1 cellular context compared by ENCODE assay signal in the genomic region with DNA sequence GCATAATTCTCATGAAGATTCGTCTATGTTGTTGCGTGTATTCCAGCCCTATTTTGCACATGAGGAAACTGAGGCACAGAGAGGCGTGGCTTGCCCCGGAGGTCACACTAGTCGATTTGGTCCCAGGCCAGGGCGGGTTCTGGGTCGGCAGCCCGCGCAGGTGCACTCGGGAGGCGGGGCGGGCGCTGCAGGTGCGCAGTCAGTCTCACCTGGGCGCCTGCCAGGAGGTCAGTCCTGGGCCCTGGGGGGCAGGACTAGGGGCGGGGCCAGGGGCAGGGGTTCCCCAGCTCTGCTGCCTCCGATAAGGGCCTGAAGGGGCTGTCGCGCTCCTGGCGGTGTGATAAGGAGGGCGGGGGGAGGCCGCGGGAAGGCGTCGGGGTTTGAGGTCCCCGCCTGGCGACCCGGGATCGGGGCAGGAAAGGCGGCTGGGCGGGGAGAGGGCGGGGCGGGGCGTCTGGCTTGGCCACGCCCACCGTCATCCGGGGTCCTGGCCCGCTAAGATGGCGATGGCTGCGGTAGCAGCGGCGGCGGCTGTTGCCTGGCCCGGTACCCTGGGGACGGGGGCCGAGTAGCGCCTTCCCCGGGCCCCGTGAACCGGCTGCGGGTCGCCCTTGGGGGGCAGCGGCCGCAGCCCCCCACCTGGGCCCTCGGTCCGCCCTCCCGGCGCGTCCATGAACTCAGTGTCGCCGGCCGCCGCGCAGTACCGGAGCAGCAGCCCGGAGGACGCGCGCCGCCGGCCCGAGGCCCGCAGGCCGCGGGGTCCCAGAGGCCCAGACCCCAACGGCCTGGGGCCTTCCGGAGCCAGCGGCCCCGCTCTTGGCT.
TF ChIP-seq lines count a peak whose summit lies in the region.

ATG4D (plus strand) TSS at position 485 of the 822 bp plus-strand sequence; CDS start at position 672, 187 bp downstream.

TF ChIP-seq in HepG2, 621 proteins besides CTCF, POLR2A, EP300 and RAD21 (continued from another document and continues in another):
- TF ChIP-seq ATRX (CRISPR knock-in tag; IDR thresholded peaks at IDR 0.05; ENCODE audit: borderline replicate concordance) (no peak), SMC3 (IDR thresholded peaks at IDR 0.05; ENCODE audit: low read length) (no peak), ATF1 (CRISPR knock-in tag; IDR thresholded peaks at IDR 0.05) (no peak), KAT2B (IDR thresholded peaks at IDR 0.05; ENCODE audit: borderline replicate concordance, low read depth, low read length) (no peak), ZNF484 (CRISPR knock-in tag; IDR thresholded peaks at IDR 0.05; ENCODE audit: borderline replicate concordance, low read depth) (no peak), ZNF713 (CRISPR knock-in tag; IDR thresholded peaks at IDR 0.05) (no peak), HHEX (CRISPR knock-in tag; IDR thresholded peaks at IDR 0.05) (no peak), FOSL2 (CRISPR knock-in tag; IDR thresholded peaks at IDR 0.05) (no peak), ZMYM2 (CRISPR knock-in tag; IDR thresholded peaks at IDR 0.05) (no peak), ZSCAN12 (CRISPR knock-in tag; IDR thresholded peaks at IDR 0.05) (no peak), SIN3A (IDR thresholded peaks at IDR 0.05; ENCODE audit: borderline replicate concordance, low read depth, low read length) (peak; percentile 34; the same call in 1 of the 2 replicates), ZNF709 (CRISPR knock-in tag; IDR thresholded peaks at IDR 0.05) (no peak), ESRRA (CRISPR knock-in tag; IDR thresholded peaks at IDR 0.05; ENCODE audit: low read depth) (no peak), SOX5 (CRISPR knock-in tag; IDR thresholded peaks at IDR 0.05; ENCODE audit: borderline replicate concordance) (no peak), ZSCAN31 (CRISPR knock-in tag; IDR thresholded peaks at IDR 0.05; ENCODE audit: low read depth) (no peak), HOXA9 (CRISPR knock-in tag; IDR thresholded peaks at IDR 0.05; ENCODE audit: borderline replicate concordance) (no peak), ATF2 (CRISPR knock-in tag; IDR thresholded peaks at IDR 0.05) (no peak), BHLHE40 (IDR thresholded peaks at IDR 0.05; ENCODE audit: low read length) (no peak), ZNF816 (CRISPR knock-in tag; IDR thresholded peaks at IDR 0.05; ENCODE audit: borderline replicate concordance) (no peak; the same call in 1 of the 2 replicates), ZNF607 (CRISPR knock-in tag; IDR thresholded peaks at IDR 0.05; ENCODE audit: borderline replicate concordance) (peak; percentile 78), ZC3H13 (CRISPR knock-in tag; IDR thresholded peaks at IDR 0.05) (peak; percentile 60; the same call in 1 of the 2 replicates), MYNN (CRISPR knock-in tag; IDR thresholded peaks at IDR 0.05; ENCODE audit: low read depth) (no peak), NPAS2 (CRISPR knock-in tag; IDR thresholded peaks at IDR 0.05; ENCODE audit: borderline replicate concordance) (no peak), ZNF281 (CRISPR knock-in tag; IDR thresholded peaks at IDR 0.05; ENCODE audit: borderline replicate concordance) (no peak), ZNF775 (CRISPR knock-in tag; IDR thresholded peaks at IDR 0.05; ENCODE audit: borderline replicate concordance) (no peak), ZNF354B (CRISPR knock-in tag; IDR thresholded peaks at IDR 0.05) (no peak), SALL1 (CRISPR knock-in tag; IDR thresholded peaks at IDR 0.05) (0 out of 2 replicates have a peak, but pooled peaks have one; percentile 24), ZNF552 (CRISPR knock-in tag; IDR thresholded peaks at IDR 0.05; ENCODE audit: borderline replicate concordance) (no peak), PITX1 (CRISPR knock-in tag; IDR thresholded peaks at IDR 0.05) (no peak), NFE2 (CRISPR knock-in tag; IDR thresholded peaks at IDR 0.05) (no peak), ZNF704 (CRISPR knock-in tag; IDR thresholded peaks at IDR 0.05; ENCODE audit: borderline replicate concordance) (no peak), KLF13 (CRISPR knock-in tag; IDR thresholded peaks at IDR 0.05) (no peak), SRSF1 (optimal IDR thresholded peaks at IDR 0.05; ENCODE audit: low read depth, low read length) (no peak), LBX2 (CRISPR knock-in tag; IDR thresholded peaks at IDR 0.05; ENCODE audit: borderline replicate concordance) (0 out of 2 replicates have a peak, but pooled peaks have one; percentile 40), RELA (CRISPR knock-in tag; IDR thresholded peaks at IDR 0.05) (no peak), MYC (CRISPR knock-in tag; IDR thresholded peaks at IDR 0.05; ENCODE audit: borderline replicate concordance) (no peak), ZNF878 (CRISPR knock-in tag; IDR thresholded peaks at IDR 0.05) (no peak)
- TF ChIP-seq, protein P1, sequence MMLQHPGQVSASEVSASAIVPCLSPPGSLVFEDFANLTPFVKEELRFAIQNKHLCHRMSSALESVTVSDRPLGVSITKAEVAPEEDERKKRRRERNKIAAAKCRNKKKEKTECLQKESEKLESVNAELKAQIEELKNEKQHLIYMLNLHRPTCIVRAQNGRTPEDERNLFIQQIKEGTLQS (CRISPR knock-in tag; IDR thresholded peaks at IDR 0.05): no peak
- TF ChIP-seq, protein P2, sequence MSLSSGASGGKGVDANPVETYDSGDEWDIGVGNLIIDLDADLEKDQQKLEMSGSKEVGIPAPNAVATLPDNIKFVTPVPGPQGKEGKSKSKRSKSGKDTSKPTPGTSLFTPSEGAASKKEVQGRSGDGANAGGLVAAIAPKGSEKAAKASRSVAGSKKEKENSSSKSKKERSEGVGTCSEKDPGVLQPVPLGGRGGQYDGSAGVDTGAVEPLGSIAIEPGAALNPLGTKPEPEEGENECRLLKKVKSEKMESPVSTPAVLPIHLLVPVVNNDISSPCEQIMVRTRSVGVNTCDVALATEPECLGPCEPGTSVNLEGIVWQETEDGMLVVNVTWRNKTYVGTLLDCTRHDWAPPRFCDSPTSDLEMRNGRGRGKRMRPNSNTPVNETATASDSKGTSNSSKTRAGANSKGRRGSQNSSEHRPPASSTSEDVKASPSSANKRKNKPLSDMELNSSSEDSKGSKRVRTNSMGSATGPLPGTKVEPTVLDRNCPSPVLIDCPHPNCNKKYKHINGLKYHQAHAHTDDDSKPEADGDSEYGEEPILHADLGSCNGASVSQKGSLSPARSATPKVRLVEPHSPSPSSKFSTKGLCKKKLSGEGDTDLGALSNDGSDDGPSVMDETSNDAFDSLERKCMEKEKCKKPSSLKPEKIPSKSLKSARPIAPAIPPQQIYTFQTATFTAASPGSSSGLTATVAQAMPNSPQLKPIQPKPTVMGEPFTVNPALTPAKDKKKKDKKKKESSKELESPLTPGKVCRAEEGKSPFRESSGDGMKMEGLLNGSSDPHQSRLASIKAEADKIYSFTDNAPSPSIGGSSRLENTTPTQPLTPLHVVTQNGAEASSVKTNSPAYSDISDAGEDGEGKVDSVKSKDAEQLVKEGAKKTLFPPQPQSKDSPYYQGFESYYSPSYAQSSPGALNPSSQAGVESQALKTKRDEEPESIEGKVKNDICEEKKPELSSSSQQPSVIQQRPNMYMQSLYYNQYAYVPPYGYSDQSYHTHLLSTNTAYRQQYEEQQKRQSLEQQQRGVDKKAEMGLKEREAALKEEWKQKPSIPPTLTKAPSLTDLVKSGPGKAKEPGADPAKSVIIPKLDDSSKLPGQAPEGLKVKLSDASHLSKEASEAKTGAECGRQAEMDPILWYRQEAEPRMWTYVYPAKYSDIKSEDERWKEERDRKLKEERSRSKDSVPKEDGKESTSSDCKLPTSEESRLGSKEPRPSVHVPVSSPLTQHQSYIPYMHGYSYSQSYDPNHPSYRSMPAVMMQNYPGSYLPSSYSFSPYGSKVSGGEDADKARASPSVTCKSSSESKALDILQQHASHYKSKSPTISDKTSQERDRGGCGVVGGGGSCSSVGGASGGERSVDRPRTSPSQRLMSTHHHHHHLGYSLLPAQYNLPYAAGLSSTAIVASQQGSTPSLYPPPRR (CRISPR knock-in tag; IDR thresholded peaks at IDR 0.05; ENCODE audit: borderline replicate concordance): no peak
- TF ChIP-seq, protein P3, sequence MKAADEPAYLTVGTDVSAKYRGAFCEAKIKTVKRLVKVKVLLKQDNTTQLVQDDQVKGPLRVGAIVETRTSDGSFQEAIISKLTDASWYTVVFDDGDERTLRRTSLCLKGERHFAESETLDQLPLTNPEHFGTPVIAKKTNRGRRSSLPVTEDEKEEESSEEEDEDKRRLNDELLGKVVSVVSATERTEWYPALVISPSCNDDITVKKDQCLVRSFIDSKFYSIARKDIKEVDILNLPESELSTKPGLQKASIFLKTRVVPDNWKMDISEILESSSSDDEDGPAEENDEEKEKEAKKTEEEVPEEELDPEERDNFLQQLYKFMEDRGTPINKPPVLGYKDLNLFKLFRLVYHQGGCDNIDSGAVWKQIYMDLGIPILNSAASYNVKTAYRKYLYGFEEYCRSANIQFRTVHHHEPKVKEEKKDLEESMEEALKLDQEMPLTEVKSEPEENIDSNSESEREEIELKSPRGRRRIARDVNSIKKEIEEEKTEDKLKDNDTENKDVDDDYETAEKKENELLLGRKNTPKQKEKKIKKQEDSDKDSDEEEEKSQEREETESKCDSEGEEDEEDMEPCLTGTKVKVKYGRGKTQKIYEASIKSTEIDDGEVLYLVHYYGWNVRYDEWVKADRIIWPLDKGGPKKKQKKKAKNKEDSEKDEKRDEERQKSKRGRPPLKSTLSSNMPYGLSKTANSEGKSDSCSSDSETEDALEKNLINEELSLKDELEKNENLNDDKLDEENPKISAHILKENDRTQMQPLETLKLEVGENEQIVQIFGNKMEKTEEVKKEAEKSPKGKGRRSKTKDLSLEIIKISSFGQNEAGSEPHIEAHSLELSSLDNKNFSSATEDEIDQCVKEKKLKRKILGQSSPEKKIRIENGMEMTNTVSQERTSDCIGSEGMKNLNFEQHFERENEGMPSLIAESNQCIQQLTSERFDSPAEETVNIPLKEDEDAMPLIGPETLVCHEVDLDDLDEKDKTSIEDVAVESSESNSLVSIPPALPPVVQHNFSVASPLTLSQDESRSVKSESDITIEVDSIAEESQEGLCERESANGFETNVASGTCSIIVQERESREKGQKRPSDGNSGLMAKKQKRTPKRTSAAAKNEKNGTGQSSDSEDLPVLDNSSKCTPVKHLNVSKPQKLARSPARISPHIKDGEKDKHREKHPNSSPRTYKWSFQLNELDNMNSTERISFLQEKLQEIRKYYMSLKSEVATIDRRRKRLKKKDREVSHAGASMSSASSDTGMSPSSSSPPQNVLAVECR (CRISPR knock-in tag; IDR thresholded peaks at IDR 0.05; ENCODE audit: borderline replicate concordance): peak; percentile 35; the same call in 1 of the 2 replicates
- TF ChIP-seq, protein P4, sequence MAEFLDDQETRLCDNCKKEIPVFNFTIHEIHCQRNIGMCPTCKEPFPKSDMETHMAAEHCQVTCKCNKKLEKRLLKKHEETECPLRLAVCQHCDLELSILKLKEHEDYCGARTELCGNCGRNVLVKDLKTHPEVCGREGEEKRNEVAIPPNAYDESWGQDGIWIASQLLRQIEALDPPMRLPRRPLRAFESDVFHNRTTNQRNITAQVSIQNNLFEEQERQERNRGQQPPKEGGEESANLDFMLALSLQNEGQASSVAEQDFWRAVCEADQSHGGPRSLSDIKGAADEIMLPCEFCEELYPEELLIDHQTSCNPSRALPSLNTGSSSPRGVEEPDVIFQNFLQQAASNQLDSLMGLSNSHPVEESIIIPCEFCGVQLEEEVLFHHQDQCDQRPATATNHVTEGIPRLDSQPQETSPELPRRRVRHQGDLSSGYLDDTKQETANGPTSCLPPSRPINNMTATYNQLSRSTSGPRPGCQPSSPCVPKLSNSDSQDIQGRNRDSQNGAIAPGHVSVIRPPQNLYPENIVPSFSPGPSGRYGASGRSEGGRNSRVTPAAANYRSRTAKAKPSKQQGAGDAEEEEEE (CRISPR knock-in tag; IDR thresholded peaks at IDR 0.05; ENCODE audit: borderline replicate concordance): no peak
